16 cellular contexts compared by ENCODE assay signal in genomic region chr11:69231466-69232018, GRCh38.
DNase-seq lines count a peak whose midpoint lies in the region; ATAC-seq, FAIRE-seq and TF ChIP-seq lines count a peak whose summit lies in the region.
"Had no signal": no experiment of that assay in that cellular context is flagged by ENCODE, and none has a peak within 500 bp of the region (broad histone marks: within the 10 kb centered on the region; RNA-seq: fewer than 3 reads in every experiment).

No MANE protein-coding gene starts in this region.

- no peak overlapping the region for H3K27ac ChIP-seq in IMR-90 (ENCODE audit: insufficient read depth, low read length)

- no peak overlapping the region for H2BK120ac ChIP-seq in IMR-90 (ENCODE audit: low read depth, low read length)

- no peak overlapping the region for H4K5ac ChIP-seq in IMR-90 (ENCODE audit: low read depth, low read length)

- no peak for TF ChIP-seq POLR2A in IMR-90 (IDR thresholded peaks at IDR 0.05; ENCODE audit: low read depth, low read length)
- TF ChIP-seq POLR2A in H54 (IDR thresholded peaks at IDR 0.05; ENCODE audit: low read depth, low read length), result no peak

- no TSS peak for BruUV-seq in IMR-90 (replicated peaks; lab: Mats Ljungman, UMichigan)

- H3K36me3 ChIP-seq in IMR-90 (ENCODE audit: control insufficient read depth, insufficient read depth, low read length), result no peaks in the 10 kb centered on the region

- FAIRE-seq in H54 (lab: Jason Lieb, UNC), result no peak

- no peak overlapping the region for H2AK9ac ChIP-seq in IMR-90 (replicated peaks; ENCODE audit: low read depth, low read length, poor library complexity)

- no peak overlapping the region for H2AK5ac ChIP-seq in IMR-90 (ENCODE audit: low read depth, low read length)

- H2BK20ac ChIP-seq in IMR-90 (ENCODE audit: low read depth, low read length), result no peak overlapping the region

- H4K20me1 ChIP-seq in IMR-90 (ENCODE audit: insufficient read depth, low read length), result no peaks in the 10 kb centered on the region

- H4K8ac ChIP-seq in IMR-90 (ENCODE audit: low read depth in 2 of 2, low read length in 2 of 2), result no peak overlapping the region

- 53% methylated on average over 3 of the region's 9 CpGs; no CpG with 5 or more reads in 1 of the 2 experiments for WGBS in IMR-90 (ENCODE audit: extremely low coverage in 2 of 2, insufficient read length in 1 of 2), 2 experiments

- peaks cover 51% of the 10 kb centered on the region for H3K27me3 ChIP-seq in IMR-90 (ENCODE audit: control insufficient read depth, insufficient read depth, low read length)

- peak; percentile 7 for DNase-seq in activated CD8-positive, alpha-beta memory T cell treated with anti-CD3 and anti-CD28 coated beads for 24 hours
- DNase-seq in activated CD8-positive, alpha-beta memory T cell treated with anti-CD3 and anti-CD28 coated beads, Interleukin-2, amount 50 U/mL, for 4 hours, result no peak
- no peak for DNase-seq in IMR-90
- peak; percentile 41 for DNase-seq in iPS-NIHi11 (ENCODE audit: low spot score)
- DNase-seq in sciatic nerve (ENCODE audit: low spot score), result peak; percentile 10
- DNase-seq in H54 (ENCODE audit: insufficient read length, low spot score), result no peak
- DNase-seq in T-helper 2 cell, result no peak
- no peak for DNase-seq in RPMI8226
- DNase-seq: 8988T; CD4-positive, alpha-beta memory T cell; Kasumi-1; MM.1S; NCI-H1105; NCI-H187 treated with DMSO at 0.1 percent for 48 hours; NCI-H69; OCI-M1 had no signal

- H3K9me1 ChIP-seq in IMR-90 (ENCODE audit: insufficient read depth, low read length), result peaks cover 7% of the 10 kb centered on the region

- no peak overlapping the region for H3K4me2 ChIP-seq in IMR-90 (ENCODE audit: low read depth, low read length)

- peaks cover 21% of the 10 kb centered on the region for H3K9me3 ChIP-seq in IMR-90 (ENCODE audit: control insufficient read depth, insufficient read depth, low read length)

- H3K56ac ChIP-seq in IMR-90 (ENCODE audit: extremely low read depth, insufficient read depth, low read length), result no peak overlapping the region

- no peak overlapping the region for H3K4ac ChIP-seq in IMR-90 (ENCODE audit: low read depth, low read length)

- intact Hi-C loops in IMR-90 (cut with micrococcal nuclease) (no loop called here), sciatic nerve (cut with DNase I) (loop anchor here (5.0 kb wide), 1 partner anchor 1544 kb away; no protein-coding TSS in a partner anchor)

- dilution Hi-C loops in IMR-90 (cut with HindIII; ENCODE audit: low sequenced_read_pairs, unreplicated experiment), result no loop called here

- H3K4me1 ChIP-seq in IMR-90 (ENCODE audit: control insufficient read depth, insufficient read depth, low read length), result no peaks in the 10 kb centered on the region

- H2BK5ac ChIP-seq in IMR-90 (ENCODE audit: low read depth, low read length, poor library complexity, severe bottlenecking), result no peak overlapping the region

- no peak overlapping the region for H3K18ac ChIP-seq in IMR-90 (ENCODE audit: low read depth, low read length)

- ATAC-seq in IMR-90 (ENCODE audit: low read depth), result no peak
- ATAC-seq in sciatic nerve, result no peak

- H2BK15ac ChIP-seq in IMR-90 (ENCODE audit: low read depth, low read length), result no peak overlapping the region

- TF ChIP-seq CTCF in IMR-90 (conservative IDR thresholded peaks at IDR 0.05; ENCODE audit: low read depth, low read length), result no peak

- H2AFZ ChIP-seq in IMR-90 (replicated peaks; ENCODE audit: low read length, poor library complexity), result no peak overlapping the region

- in situ Hi-C loops in IMR-90 (cut with MboI; ENCODE audit: low sequenced_read_pairs), result no loop called here

- no peak for TF ChIP-seq RAD21 in IMR-90 (IDR thresholded peaks at IDR 0.05; ENCODE audit: low read length)

- H3K14ac ChIP-seq in IMR-90 (replicated peaks; ENCODE audit: low read depth, low read length), result no peak overlapping the region

- H3K9ac ChIP-seq in IMR-90 (ENCODE audit: low read depth, low read length), result no peak overlapping the region

- POLR2A ChIA-PET in IMR-90 (lab: Charles Lee; ENCODE audit: unreplicated experiment), result no interaction called here

- no peak overlapping the region for H3K23ac ChIP-seq in IMR-90 (ENCODE audit: low read depth, low read length)

- H4K91ac ChIP-seq in IMR-90 (ENCODE audit: insufficient read depth, low read depth, low read length), result no peak overlapping the region

- CTCF ChIA-PET in IMR-90 (lab: Yijun Ruan, JAX), result no interaction called here

- H3K4me3 ChIP-seq in IMR-90 (ENCODE audit: insufficient read depth, low read depth, low read length), result no peak overlapping the region

- no peaks in the 10 kb centered on the region for H3K79me1 ChIP-seq in IMR-90 (ENCODE audit: low read depth in 1 of 2, low read length in 2 of 2)

TF ChIP-seq in IMR-90, 13 proteins besides CTCF, POLR2A, EP300 and RAD21:
- peak; percentile 43; the same call in 1 of the 2 replicates for TF ChIP-seq USF2 (IDR thresholded peaks at IDR 0.05; ENCODE audit: low read depth, low read length)
- TF ChIP-seq RFX5 (IDR thresholded peaks at IDR 0.05; ENCODE audit: low read depth, low read length), result no peak
TF ChIP-seq in IMR-90: peak in this region for 1.

Comparison
In these comparisons a context has a peak if more than half of its experiments do, and no peak if none do; other contexts are left out.
1. DNase-seq: peak in activated CD8-positive, alpha-beta memory T cell treated with anti-CD3 and anti-CD28 coated beads for 24 hours (single experiment), iPS-NIHi11 (single experiment) and sciatic nerve (single experiment); none in activated CD8-positive, alpha-beta memory T cell treated with anti-CD3 and anti-CD28 coated beads, Interleukin-2, amount 50 U/mL, for 4 hours (single experiment), IMR-90 (single experiment), H54 (single experiment), T-helper 2 cell (0 of 5) and RPMI8226 (single experiment).